ENCODE assay signal across 8 cellular contexts in genomic region chr21:29299046-29299905, GRCh38. TPM values are rescaled to one million over a fixed set of nuclear protein-coding genes. Genes with fewer than 3 reads are reported as not detected.
DNase-seq lines count a peak whose midpoint lies in the region; ATAC-seq and TF ChIP-seq lines count a peak whose summit lies in the region.

No MANE protein-coding gene starts in this region.

- no peaks in the 10 kb centered on the region for H3K9me2 ChIP-seq in PC-9 (ENCODE audit: insufficient read depth)

- no peaks in the 10 kb centered on the region for H3K9me3 ChIP-seq in PC-9 (ENCODE audit: insufficient read depth, low read depth)

- peak; percentile 18 for ATAC-seq in HG03159 (IDR thresholded peaks at IDR 0.05; ENCODE audit: unreplicated experiment)

- H4K20me1 ChIP-seq in PC-9 (ENCODE audit: insufficient read depth), result peaks cover 26% of the 10 kb centered on the region

- H2AFZ ChIP-seq in PC-9, result no peak overlapping the region; the same call in 1 of the 2 replicates

- peaks cover 11% of the 10 kb centered on the region for H3K9me3 Mint-ChIP-seq in nephron

- H3K4me2 ChIP-seq in PC-9, result peak overlapping the region; percentile 75

- peaks cover 42% of the 10 kb centered on the region for H3K4me1 Mint-ChIP-seq in nephron

- H3K27me3 ChIP-seq in PC-9 (ENCODE audit: insufficient read depth, low read depth), result no peaks in the 10 kb centered on the region

- H3K4me3 Mint-ChIP-seq in nephron, result peak overlapping the region; percentile 85 to 93 (median 92)

- DNase-seq in NOMO-1 (lab: John Stamatoyannopoulos, UW; ENCODE audit: unreplicated experiment in 2 of 2), result peak; percentile 34 to 50
- DNase-seq in NOMO-1 treated with dmso at 0.1 percent for 144 hours (lab: John Stamatoyannopoulos, UW; ENCODE audit: unreplicated experiment), result no peak
- peak in 1 of 2 experiments; percentile 46 for DNase-seq in PC-9
- DNase-seq in activated T-helper 1 cell treated with anti-CD3 and anti-CD28 coated beads, Interleukin-2, amount 50 U/mL, for 16 hours (ENCODE audit: low read depth in 1 of 2, low spot score in 1 of 2), result peak; percentile 43 to 60
- peak; percentile 70 for DNase-seq in fibroblast of peridontal ligament (ENCODE audit: extremely low read depth)
- peak; percentile 77 for DNase-seq in stimulated activated naive CD4-positive, alpha-beta T cell treated with Interleukin-2 at 50 U/mL for 16 hours (lab: John Stamatoyannopoulos, UW)

- CTCF ChIA-PET in PC-9 (lab: Charles Lee), result interaction anchor here (0.6 to 0.7 kb wide), 2 partner anchors 95 to 137 kb away, joined by 3 to 4 read pairs; no protein-coding TSS in a partner anchor

- no peaks in the 10 kb centered on the region for H3K27me3 Mint-ChIP-seq in nephron (ENCODE audit: low read depth)

- no TSS peak for BruUV-seq in PC-9 (replicated peaks; lab: Mats Ljungman, UMichigan)

- peak overlapping the region; percentile 91 for H3K27ac ChIP-seq in PC-9

- TF ChIP-seq CTCF in PC-9 (conservative IDR thresholded peaks at IDR 0.05) (no peak), nephron (IDR thresholded peaks at IDR 0.05; ENCODE audit: unreplicated experiment in 3 of 3) (peak in 1 of 3 experiments; percentile 11)

- peaks cover 9% of the 10 kb centered on the region for H3K36me3 Mint-ChIP-seq in nephron (ENCODE audit: low read depth)

- peaks cover 9% of the 10 kb centered on the region; the same call in 1 of the 2 replicates for H3F3A ChIP-seq in PC-9 (ENCODE audit: insufficient read depth, low read depth)

- peaks cover 52% of the 10 kb centered on the region for H3K79me2 ChIP-seq in PC-9 (ENCODE audit: low read depth)

- intact Hi-C loops in PC-9 (cut with micrococcal nuclease; ENCODE audit: unreplicated experiment), result loop anchor here (2.0 kb wide), 2 partner anchors 42 to 208 kb away; no protein-coding TSS in a partner anchor

- H3K36me3 ChIP-seq in PC-9 (ENCODE audit: low read depth), result no peaks in the 10 kb centered on the region

- POLR2A ChIA-PET in PC-9 (lab: Charles Lee; ENCODE audit: unreplicated experiment), result interaction anchor here (0.5 to 0.7 kb wide), 3 partner anchors 81 to 139 kb away, joined by 3 to 13 read pairs (median 5); no protein-coding TSS in a partner anchor

- peak overlapping the region; percentile 92 for H3K4me3 ChIP-seq in PC-9

- peak overlapping the region; percentile 58 to 90 (median 86) for H3K27ac Mint-ChIP-seq in nephron

- H3K4me1 ChIP-seq in PC-9 (replicated peaks; ENCODE audit: insufficient read depth), result peaks cover 35% of the 10 kb centered on the region

RNA-seq across cellular contexts. Expression of gene BACH1, which starts 0.6 kb away (rescaled TPM):
- total RNA-seq in PC-9 (2021), result 32.3 and 39.9 TPM in 2 replicates
